Comparison of ENCODE assay signal across 16 cellular contexts in the genomic region with DNA sequence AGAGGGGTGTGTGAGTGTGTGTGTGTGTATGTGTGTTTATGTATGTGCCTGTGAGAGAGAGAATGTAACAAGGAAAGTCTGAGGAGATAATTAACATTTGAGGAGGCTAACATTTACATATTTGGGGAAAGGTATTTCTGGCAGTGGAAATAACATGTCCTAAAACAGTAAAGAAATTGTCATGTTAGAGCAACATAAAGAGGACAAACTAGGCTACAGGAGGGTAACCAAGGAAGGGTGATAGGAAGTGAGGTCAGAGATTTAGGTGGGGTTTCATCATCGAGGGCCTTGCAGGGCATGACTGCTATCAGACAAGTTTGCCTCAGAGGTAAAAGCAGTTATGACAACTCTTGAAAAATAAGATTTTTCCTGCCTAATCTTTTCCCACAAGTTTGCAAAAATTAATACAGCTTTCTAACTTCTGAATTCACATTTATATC. TPM values are rescaled to one million over a fixed set of nuclear protein-coding genes. Genes with fewer than 3 reads are reported as not detected.
"Had no signal": no experiment of that assay in that cellular context is flagged by ENCODE, and none has a peak within 500 bp of the region (broad histone marks: within the 10 kb centered on the region; RNA-seq: fewer than 3 reads in every experiment).

No MANE protein-coding gene starts in this region.

- H3K27me3 ChIP-seq: pancreas had no signal

- H3K4me1 ChIP-seq: pancreas had no signal

- H3K27ac ChIP-seq: coronary artery, pancreas had no signal

- ATAC-seq: pancreas had no signal

- H3K9me3 ChIP-seq: pancreas had no signal

- DNase-seq: activated CD4-positive, alpha-beta T cell treated with anti-CD3 and anti-CD28 coated beads, Interleukin-2, amount 10 ng/mL, durations not matched to agents 7 days and 5 days; activated CD8-positive, alpha-beta memory T cell treated with anti-CD3 and anti-CD28 coated beads for 24 hours; caudate nucleus; effector CD4-positive, alpha-beta T cell; hippocampal formation; kidney glomerular epithelial cell; pancreas; stimulated activated CD4-positive, alpha-beta T cell treated with anti-CD3 and anti-CD28 coated beads, Interleukin-4, amount 100 ng/mL, for 4 hours had no signal

- H3K4me3 ChIP-seq: coronary artery, pancreas had no signal

- H3K27ac Mint-ChIP-seq: activated CD4-positive, alpha-beta T cell treated with anti-CD3 and anti-CD28 coated beads, Interleukin-2, amount 10 ng/mL, durations not matched to agents 7 days and 5 days; activated naive CD4-positive, alpha-beta T cell treated with anti-CD3 and anti-CD28 coated beads, Interleukin-2, amount 50 U/mL, for 24 hours; activated T-helper 2 cell treated with anti-CD3 and anti-CD28 coated beads, Interferon-gamma antibody, Interleukin-2, Interleukin-4, amounts not matched to agents 10 μg/mL and 5 μg/mL and 100 μg/mL, durations not matched to agents 14 hours and 24 hours and 36 hours had no signal

- H3K27me3 Mint-ChIP-seq: activated CD4-positive, alpha-beta T cell treated with anti-CD3 and anti-CD28 coated beads, Interleukin-2, amount 10 ng/mL, durations not matched to agents 7 days and 5 days; activated naive CD4-positive, alpha-beta T cell treated with anti-CD3 and anti-CD28 coated beads, Interleukin-2, amount 50 U/mL, for 24 hours had no signal

- H3K36me3 Mint-ChIP-seq: activated naive CD4-positive, alpha-beta T cell treated with anti-CD3 and anti-CD28 coated beads, Interleukin-2, amount 50 U/mL, for 24 hours had no signal

- H3K4me3 Mint-ChIP-seq: activated CD4-positive, alpha-beta T cell treated with anti-CD3 and anti-CD28 coated beads, Interleukin-2, amount 10 ng/mL, durations not matched to agents 7 days and 5 days; activated naive CD4-positive, alpha-beta T cell treated with anti-CD3 and anti-CD28 coated beads, Interleukin-2, amount 50 U/mL, for 24 hours; neural crest cell had no signal

- H3K4me1 Mint-ChIP-seq: activated CD4-positive, alpha-beta T cell treated with anti-CD3 and anti-CD28 coated beads, Interleukin-2, amount 10 ng/mL, durations not matched to agents 7 days and 5 days; activated naive CD4-positive, alpha-beta T cell treated with anti-CD3 and anti-CD28 coated beads, Interleukin-2, amount 50 U/mL, for 24 hours; neural crest cell had no signal

- H3K9me3 Mint-ChIP-seq: activated CD4-positive, alpha-beta T cell treated with anti-CD3 and anti-CD28 coated beads, Interleukin-2, amount 10 ng/mL, durations not matched to agents 7 days and 5 days; activated T-helper 2 cell treated with anti-CD3 and anti-CD28 coated beads, Interferon-gamma antibody, Interleukin-2, Interleukin-4, amounts not matched to agents 10 μg/mL and 5 μg/mL and 100 μg/mL, durations not matched to agents 14 hours and 24 hours and 36 hours had no signal

- H3K36me3 ChIP-seq: pancreas had no signal

RNA-seq across cellular contexts. Expression of gene RHAG, which starts 30.3 kb away (rescaled TPM):
- total RNA-seq: activated CD4-positive, alpha-beta T cell treated with anti-CD3 and anti-CD28 coated beads, Interleukin-2, amount 10 ng/mL, durations not matched to agents 7 days and 5 days; activated T-helper 2 cell treated with anti-CD3 and anti-CD28 coated beads, Interferon-gamma antibody, Interleukin-2, Interleukin-4, amounts not matched to agents 10 μg/mL and 5 μg/mL and 100 μg/mL, durations not matched to agents 14 hours and 24 hours and 36 hours; mesenteric fat pad; neural crest cell; renal cortical epithelial cell; T-helper 2 cell treated with Interferon-gamma antibody and Interleukin-4, amounts not matched to agents 100 ng/mL and 5 ng/mL, for 36 hours had no signal

RNA-seq across cellular contexts. Expression of gene CRISP2, which starts 46.4 kb away (rescaled TPM):
- total RNA-seq: activated CD4-positive, alpha-beta T cell treated with anti-CD3 and anti-CD28 coated beads, Interleukin-2, amount 10 ng/mL, durations not matched to agents 7 days and 5 days; activated T-helper 2 cell treated with anti-CD3 and anti-CD28 coated beads, Interferon-gamma antibody, Interleukin-2, Interleukin-4, amounts not matched to agents 10 μg/mL and 5 μg/mL and 100 μg/mL, durations not matched to agents 14 hours and 24 hours and 36 hours; mesenteric fat pad; neural crest cell; skeletal muscle tissue; T-helper 2 cell treated with Interferon-gamma antibody and Interleukin-4, amounts not matched to agents 100 ng/mL and 5 ng/mL, for 36 hours had no signal
